ENCODE assay signal across 32 cellular contexts in genomic region chr7:138004936-138005335, GRCh38.
"Had no signal": no experiment of that assay in that cellular context is flagged by ENCODE, and none has a peak within 500 bp of the region (broad histone marks: within the 10 kb centered on the region; RNA-seq: fewer than 3 reads in every experiment).

No MANE protein-coding gene starts in this region.

- ATAC-seq: activated naive CD4-positive, alpha-beta T cell treated with anti-CD3 and anti-CD28 coated beads, Interleukin-2, amount 50 U/mL, for 72 hours; activated naive CD8-positive, alpha-beta T cell treated with anti-CD3 and anti-CD28 coated beads, Interleukin-2, amount 50 U/mL, for 24 hours; activated T-cell treated with anti-CD3 and anti-CD28 coated beads, Interleukin-2, amount 50 U/mL, for 4 hours; body of pancreas; PC-3; SK-N-SH treated with all-trans-retinoic acid at 6 μM for 48 hours had no signal

- H3K9me3 ChIP-seq: ascending aorta, body of pancreas, SJSA1 had no signal

- H3K4me3 ChIP-seq: ascending aorta, body of pancreas, SJSA1 had no signal

- H3K27me3 Mint-ChIP-seq: activated B cell treated with CpG ODN at 0.5 μM for 24 hours had no signal

- H3K36me3 ChIP-seq: ascending aorta had no signal

- DNase-seq: activated B cell treated with CpG ODN at 0.5 μM for 24 hours; activated CD4-positive, alpha-beta T cell treated with anti-CD3 and anti-CD28 coated beads for 1 hour; activated CD4-positive, alpha-beta T cell treated with anti-CD3 and anti-CD28 coated beads, Interleukin-2, amount 10 ng/mL, durations not matched to agents 24 days and 14 days; activated CD4-positive, alpha-beta T cell treated with anti-CD3 and anti-CD28 coated beads, Interleukin-2, amount 50 U/mL, for 48 hours; activated CD8-positive, alpha-beta memory T cell treated with anti-CD3 and anti-CD28 coated beads for 24 hours; activated effector memory CD4-positive, alpha-beta T cell treated with anti-CD3 and anti-CD28 coated beads, Interleukin-2, amount 50 U/mL, for 16 hours; activated naive CD4-positive, alpha-beta T cell treated with Interleukin-2 at 50 U/mL for 16 hours; activated naive CD8-positive, alpha-beta T cell treated with anti-CD3 and anti-CD28 coated beads, Interleukin-2, amount 50 U/mL, for 24 hours; activated T-cell treated with anti-CD3 and anti-CD28 coated beads, Interleukin-2, amount 50 U/mL, for 4 hours; amniotic stem cell; body of pancreas; central memory CD4-positive, alpha-beta T cell; Karpas-422; NCI-H1105 treated with DMSO at 0.1 percent for 48 hours; NCI-H1436 treated with DMSO at 0.1 percent for 48 hours; NCI-H187 treated with DMSO at 0.1 percent for 48 hours; NCI-H2081 treated with DMSO at 0.1 percent for 48 hours; NCI-H446; NCI-H526 treated with DMSO at 0.1 percent for 48 hours; NCI-H82; NK-92 treated with Interleukin-12 subunit alpha and Interleukin-12 subunit beta, amount 100 ng/mL, for 24 hours; PC-3; SHP77; SW 1271; T-helper 9 cell had no signal

- H3K27ac ChIP-seq: ascending aorta, body of pancreas, SJSA1 had no signal

- H3K27ac Mint-ChIP-seq: activated B cell treated with CpG ODN at 0.5 μM for 24 hours; activated CD4-positive, alpha-beta T cell treated with anti-CD3 and anti-CD28 coated beads, Interleukin-2, amount 10 ng/mL, durations not matched to agents 24 days and 14 days; activated naive CD4-positive, alpha-beta T cell treated with anti-CD3 and anti-CD28 coated beads, Interleukin-2, amount 50 U/mL, for 72 hours; activated naive CD8-positive, alpha-beta T cell treated with anti-CD3 and anti-CD28 coated beads, Interleukin-2, amount 50 U/mL, for 24 hours; T-helper 1 cell treated with Interleukin-12 subunit alpha and Interleukin-12 subunit beta and Interleukin-4 antibody, amounts not matched to agents 30 μg/mL and 1 μg/mL, for 36 hours had no signal

- H3K9me3 Mint-ChIP-seq: activated B cell treated with CpG ODN at 0.5 μM for 24 hours; activated CD4-positive, alpha-beta T cell treated with anti-CD3 and anti-CD28 coated beads, Interleukin-2, amount 10 ng/mL, durations not matched to agents 24 days and 14 days; activated naive CD4-positive, alpha-beta T cell treated with anti-CD3 and anti-CD28 coated beads, Interleukin-2, amount 50 U/mL, for 72 hours; activated naive CD8-positive, alpha-beta T cell treated with anti-CD3 and anti-CD28 coated beads, Interleukin-2, amount 50 U/mL, for 24 hours; activated T-cell treated with anti-CD3 and anti-CD28 coated beads, Interleukin-2, amount 50 U/mL, for 4 hours; T-helper 1 cell treated with Interleukin-12 subunit alpha and Interleukin-12 subunit beta and Interleukin-4 antibody, amounts not matched to agents 30 μg/mL and 1 μg/mL, for 36 hours had no signal

- H3K27me3 ChIP-seq: ascending aorta, body of pancreas, SJSA1 had no signal

- H3K4me3 Mint-ChIP-seq: activated B cell treated with CpG ODN at 0.5 μM for 24 hours; activated CD4-positive, alpha-beta T cell treated with anti-CD3 and anti-CD28 coated beads, Interleukin-2, amount 10 ng/mL, durations not matched to agents 24 days and 14 days; activated naive CD8-positive, alpha-beta T cell treated with anti-CD3 and anti-CD28 coated beads, Interleukin-2, amount 50 U/mL, for 24 hours; activated T-cell treated with anti-CD3 and anti-CD28 coated beads, Interleukin-2, amount 50 U/mL, for 4 hours; T-helper 1 cell treated with Interleukin-12 subunit alpha and Interleukin-12 subunit beta and Interleukin-4 antibody, amounts not matched to agents 30 μg/mL and 1 μg/mL, for 36 hours had no signal

- FAIRE-seq: bronchial epithelial cell, RCC 7860 had no signal
